In the genomic region with DNA sequence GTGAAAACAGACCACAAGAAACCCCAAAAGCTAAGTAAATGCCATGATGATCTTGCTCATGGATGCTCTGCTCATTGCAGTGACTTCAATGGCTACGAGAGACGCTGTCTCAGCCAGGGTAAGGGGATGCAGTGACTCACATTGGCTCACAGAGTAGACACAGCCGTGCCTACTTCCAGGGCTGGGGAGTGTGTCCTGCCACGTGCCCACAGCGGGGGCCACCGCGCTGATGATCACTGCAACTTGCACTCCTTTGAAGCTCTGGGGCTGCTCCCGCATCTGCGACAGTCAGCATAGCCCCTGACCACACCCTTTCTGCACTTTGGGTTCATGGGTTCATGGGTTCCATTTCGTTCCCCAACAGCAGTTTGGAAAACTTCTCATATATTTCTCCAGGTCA, we compare ENCODE assay signal across 15 cellular contexts.
DNase-seq lines count a peak whose midpoint lies in the region; TF ChIP-seq lines count a peak whose summit lies in the region.
"Had no signal": no experiment of that assay in that cellular context is flagged by ENCODE, and none has a peak within 500 bp of the region (broad histone marks: within the 10 kb centered on the region; RNA-seq: fewer than 3 reads in every experiment).

No MANE protein-coding gene starts in this region.

- H3K36me3 ChIP-seq in BLaER1, result no peaks in the 10 kb centered on the region
- H3K36me3 ChIP-seq in spleen, result no peaks in the 10 kb centered on the region
- no peaks in the 10 kb centered on the region for H3K36me3 ChIP-seq in CD4-positive, alpha-beta memory T cell (ENCODE audit: insufficient read depth, low read length)
- H3K36me3 ChIP-seq: BLaER1 treated with 17β-estradiol and CSF1 and Interleukin-3, amounts not matched to agents 10 nM and 100 nM; HAP-1 had no signal

- no peaks in the 10 kb centered on the region for H4K20me1 ChIP-seq in BLaER1
- H4K20me1 ChIP-seq: BLaER1 treated with 17β-estradiol and CSF1 and Interleukin-3, amounts not matched to agents 10 nM and 100 nM had no signal

- no peaks in the 10 kb centered on the region for H3K9me3 ChIP-seq in BLaER1
- H3K9me3 ChIP-seq in spleen, result no peaks in the 10 kb centered on the region
- no peaks in the 10 kb centered on the region for H3K9me3 ChIP-seq in CD4-positive, alpha-beta memory T cell (ENCODE audit: control insufficient read depth in 1 of 2, low read length in 2 of 2)
- H3K9me3 ChIP-seq: BLaER1 treated with 17β-estradiol and CSF1 and Interleukin-3, amounts not matched to agents 10 nM and 100 nM; HAP-1 had no signal

- CTCF ChIA-PET in CD4-positive, alpha-beta memory T cell (lab: Charles Lee; ENCODE audit: partially characterized antibody), result no interaction called here

- TF ChIP-seq CTCF in chondrocyte (IDR thresholded peaks at IDR 0.05) (no peak), spleen (IDR thresholded peaks at IDR 0.05 in 8 of 11, conservative IDR thresholded peaks at IDR 0.05 in 3 of 11) (no peak)

- peak overlapping the region; percentile 33; the same call in 1 of the 2 replicates for H3K4me2 ChIP-seq in BLaER1

- peak; percentile 50 for DNase-seq in chondrocyte (ENCODE audit: low spot score)
- peak; percentile 60 for DNase-seq in mesenteric fat pad (ENCODE audit: low spot score)
- DNase-seq in spleen, result peak; percentile 33
- DNase-seq in germinal center (ENCODE audit: low spot score), result no peak
- DNase-seq in CD4-positive, alpha-beta memory T cell, result no peak
- no peak for DNase-seq in NCI-H82 treated with DMSO at 0.1 percent for 48 hours (lab: John Stamatoyannopoulos, UW; ENCODE audit: unreplicated experiment)
- DNase-seq in T-helper 2 cell, result no peak
- DNase-seq: 8988T; CD8-positive, alpha-beta memory T cell; COR-L47; DMS 273 treated with DMSO at 0.1 percent for 48 hours; GOT3 had no signal

- H3K27me3 ChIP-seq in BLaER1 (no peaks in the 10 kb centered on the region), spleen (replicated peaks in 1 of 7) (peaks cover 0 to 41% (median 0%) of the 10 kb centered on the region in 7 donors)
- H3K27me3 ChIP-seq in CD4-positive, alpha-beta memory T cell (ENCODE audit: insufficient read depth, low read length), result no peaks in the 10 kb centered on the region
- H3K27me3 ChIP-seq: BLaER1 treated with 17β-estradiol and CSF1 and Interleukin-3, amounts not matched to agents 10 nM and 100 nM had no signal

- H3K9me3 Mint-ChIP-seq in chondrocyte (ENCODE audit: low read depth), result no peaks in the 10 kb centered on the region
- H3K9me3 Mint-ChIP-seq in CD4-positive, alpha-beta memory T cell, result peaks cover 0 to 3% (median 0%) of the 10 kb centered on the region in 8 donors

- no peak overlapping the region for H3K27ac Mint-ChIP-seq in chondrocyte (ENCODE audit: unreplicated experiment)
- H3K27ac Mint-ChIP-seq in CD4-positive, alpha-beta memory T cell, result no peak overlapping the region
- H3K27ac Mint-ChIP-seq: CD8-positive, alpha-beta memory T cell had no signal

- TF ChIP-seq POLR2A in spleen (IDR thresholded peaks at IDR 0.05), result no peak

- H3K4me3 Mint-ChIP-seq in chondrocyte (ENCODE audit: unreplicated experiment), result no peak overlapping the region
- H3K4me3 Mint-ChIP-seq in CD4-positive, alpha-beta memory T cell, result no peak overlapping the region
- H3K4me3 Mint-ChIP-seq: CD8-positive, alpha-beta memory T cell had no signal

- H3K4me1 ChIP-seq in BLaER1 (peaks cover 40% of the 10 kb centered on the region), spleen (peaks cover 0 to 13% (median 0%) of the 10 kb centered on the region in 6 donors)
- no peaks in the 10 kb centered on the region for H3K4me1 ChIP-seq in CD4-positive, alpha-beta memory T cell (ENCODE audit: insufficient read depth, low read length)
- H3K4me1 ChIP-seq: HAP-1 had no signal

- 80 to 90% (median 86%) methylated on average over 9 to 10 of the region's 10 CpGs for WGBS in spleen, 5 donors

- H3K36me3 Mint-ChIP-seq in chondrocyte (ENCODE audit: low read depth), result no peaks in the 10 kb centered on the region
- H3K36me3 Mint-ChIP-seq in CD4-positive, alpha-beta memory T cell, result no peaks in the 10 kb centered on the region
- H3K36me3 Mint-ChIP-seq: CD8-positive, alpha-beta memory T cell had no signal

- H3K9ac ChIP-seq in BLaER1, result no peak overlapping the region
- H3K9ac ChIP-seq: BLaER1 treated with 17β-estradiol and CSF1 and Interleukin-3, amounts not matched to agents 10 nM and 100 nM had no signal

- H3K27ac ChIP-seq in BLaER1, result no peak overlapping the region
- H3K27ac ChIP-seq in spleen, result no peak overlapping the region
- H3K27ac ChIP-seq in CD4-positive, alpha-beta memory T cell (ENCODE audit: low read depth, low read length), result no peak overlapping the region
- H3K27ac ChIP-seq: BLaER1 treated with 17β-estradiol and CSF1 and Interleukin-3, amounts not matched to agents 10 nM and 100 nM had no signal

- H3K4me1 Mint-ChIP-seq in chondrocyte (ENCODE audit: low read depth), result no peaks in the 10 kb centered on the region
- H3K4me1 Mint-ChIP-seq in CD4-positive, alpha-beta memory T cell, result peaks cover 0 to 3% (median 0%) of the 10 kb centered on the region in 4 donors
- H3K4me1 Mint-ChIP-seq: CD8-positive, alpha-beta memory T cell had no signal

- POLR2A ChIA-PET in CD4-positive, alpha-beta memory T cell (lab: Charles Lee; ENCODE audit: partially characterized antibody), result no interaction called here

- H3K27me3 Mint-ChIP-seq in chondrocyte (ENCODE audit: low read depth), result peaks cover 40% of the 10 kb centered on the region
- peaks cover 26 to 32% of the 10 kb centered on the region in 2 donors for H3K27me3 Mint-ChIP-seq in CD4-positive, alpha-beta memory T cell

- intact Hi-C loops in spleen (cut with DNase I; ENCODE audit: low total_unique reads), result no loop called here
- intact Hi-C loops in CD4-positive, alpha-beta memory T cell (cut with micrococcal nuclease), result no loop called here

- H3K4me3 ChIP-seq in BLaER1 (no peak overlapping the region), spleen (no peak overlapping the region)
- H3K4me3 ChIP-seq in CD4-positive, alpha-beta memory T cell (ENCODE audit: low read length in 2 of 2), result no peak overlapping the region
- H3K4me3 ChIP-seq: BLaER1 treated with 17β-estradiol and CSF1 and Interleukin-3, amounts not matched to agents 10 nM and 100 nM; HAP-1 had no signal

Comparison
In these comparisons a context has a peak if more than half of its experiments do, and no peak if none do; other contexts are left out.
1. DNase-seq: peak in chondrocyte (single experiment), mesenteric fat pad (single experiment) and spleen (single experiment); none in germinal center (single experiment), CD4-positive, alpha-beta memory T cell (0 of 5), NCI-H82 treated with DMSO at 0.1 percent for 48 hours (single experiment) and T-helper 2 cell (0 of 5).